29 cellular contexts compared by ENCODE assay signal in the genomic region with DNA sequence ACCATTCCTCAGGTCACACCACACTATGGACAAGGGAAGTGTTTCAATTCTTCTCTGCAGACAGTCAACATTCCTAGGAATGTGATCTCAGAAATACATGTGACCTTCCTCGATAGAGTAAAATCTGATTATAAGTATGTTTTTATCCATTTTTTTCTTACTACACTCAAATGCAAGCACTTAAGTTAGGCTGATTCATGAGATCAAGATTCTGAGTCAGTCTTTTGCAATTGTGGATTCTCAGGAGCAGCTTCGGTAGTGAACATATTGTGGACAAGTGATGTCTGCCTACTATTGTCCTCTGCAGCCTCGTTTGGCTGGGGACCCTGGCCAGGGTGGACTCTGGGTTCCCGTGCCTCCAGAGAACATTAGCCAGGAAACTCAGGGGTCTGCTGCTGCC. TPM values are rescaled to one million over a fixed set of nuclear protein-coding genes. Genes with fewer than 3 reads are reported as not detected.
A peak's percentile ranks its signal among the peaks of the same experiment; 100 is the strongest.
DNase-seq lines count a peak whose midpoint lies in the region; ATAC-seq, FAIRE-seq and TF ChIP-seq lines count a peak whose summit lies in the region.
"Had no signal": no experiment of that assay in that cellular context is flagged by ENCODE, and none has a peak within 500 bp of the region (broad histone marks: within the 10 kb centered on the region; RNA-seq: fewer than 3 reads in every experiment).

No MANE protein-coding gene starts in this region.

- H3K9ac ChIP-seq in H9 (ENCODE audit: extremely low read depth, insufficient read length, low read length): no peak overlapping the region

- FAIRE-seq in bronchial epithelial cell (lab: Jason Lieb, UNC): no peak
- FAIRE-seq: GM12891, H1, islet of Langerhans had no signal

- H4K20me1 ChIP-seq in H9 (ENCODE audit: control insufficient read depth, insufficient read depth, insufficient read length): no peaks in the 10 kb centered on the region

- H3K56ac ChIP-seq in H9 (ENCODE audit: insufficient read length, low read depth, low read length): no peak overlapping the region

- no peak overlapping the region for H3K23ac ChIP-seq in H9 (ENCODE audit: insufficient read length, low read depth, low read length)

- H3K9me3 Mint-ChIP-seq in H9: no peaks in the 10 kb centered on the region
- H3K9me3 Mint-ChIP-seq: activated CD8-positive, alpha-beta T cell treated with anti-CD3 and anti-CD28 coated beads for 36 hours; type B pancreatic cell had no signal

- ATAC-seq in foreskin keratinocyte: no peak
- ATAC-seq in HG02571 (IDR thresholded peaks at IDR 0.05; ENCODE audit: unreplicated experiment): no peak
- no peak for ATAC-seq in HG03469 (IDR thresholded peaks at IDR 0.05; ENCODE audit: unreplicated experiment)
- no peak for ATAC-seq in HG03196 (IDR thresholded peaks at IDR 0.05; ENCODE audit: unreplicated experiment)
- ATAC-seq: activated CD8-positive, alpha-beta T cell treated with anti-CD3 and anti-CD28 coated beads for 36 hours had no signal

- H3K27me3 Mint-ChIP-seq in H9 (ENCODE audit: low read depth): peaks cover 2% of the 10 kb centered on the region; the same call in 1 of the 2 replicates
- H3K27me3 Mint-ChIP-seq: activated CD8-positive, alpha-beta T cell treated with anti-CD3 and anti-CD28 coated beads for 36 hours; type B pancreatic cell had no signal

- H3K4me3 ChIP-seq in AG04449 (ENCODE audit: low read depth, low read length) (no peak overlapping the region), bronchial epithelial cell (ENCODE audit: low read depth, low read length) (no peak overlapping the region)
- H3K4me3 ChIP-seq: Peyer's patch, stomach had no signal

- no peaks in the 10 kb centered on the region for H3K4me1 ChIP-seq in foreskin keratinocyte
- no peaks in the 10 kb centered on the region for H3K4me1 ChIP-seq in H9 (ENCODE audit: insufficient read depth, low read length)
- H3K4me1 ChIP-seq: Peyer's patch, stomach had no signal

- H2BK15ac ChIP-seq in H9 (ENCODE audit: low read depth, low read length): no peak overlapping the region

- H4K8ac ChIP-seq in H9 (replicated peaks; ENCODE audit: insufficient read length, low read depth, low read length): no peak overlapping the region

- no peak overlapping the region for H3T11ph ChIP-seq in H9 (ENCODE audit: low read length)

- POLR2A ChIA-PET in AG04449 (lab: Yijun Ruan, JAX): interaction anchor here (0.9 kb wide), 1 partner anchor 11 kb away, joined by 3 read pairs; no protein-coding TSS in a partner anchor

- DNase-seq in AG04449 (ENCODE audit: low read depth, low spot score): peak; percentile 53
- DNase-seq in HCEC 1CT: peak; percentile 65
- DNase-seq in bronchial epithelial cell (ENCODE audit: low read depth): peak; percentile 47
- peak; percentile 7 to 41 for DNase-seq in foreskin keratinocyte
- DNase-seq in H9: no peak
- DNase-seq: 8988T; activated CD8-positive, alpha-beta T cell treated with anti-CD3 and anti-CD28 coated beads for 36 hours; activated T-cell treated with anti-CD3 and anti-CD28 coated beads, Interleukin-2, amount 50 U/mL, for 1 hour; amygdala; GDM1; hippocampal formation; Kasumi-1; NCI-H1105; NCI-H2081 treated with DMSO at 0.1 percent for 48 hours; NK-92 treated with Interleukin-12 subunit alpha and Interleukin-12 subunit beta, amount 100 ng/mL, for 24 hours; occipital lobe; Peyer's patch; stomach; T1000 had no signal

- no peak overlapping the region; a peak in 1 of 7 replicates for H3K27ac Mint-ChIP-seq in H9
- H3K27ac Mint-ChIP-seq: activated CD8-positive, alpha-beta T cell treated with anti-CD3 and anti-CD28 coated beads for 36 hours; type B pancreatic cell had no signal

- H3K36me3 ChIP-seq in bronchial epithelial cell (ENCODE audit: control insufficient read depth, insufficient read depth, low read length): no peaks in the 10 kb centered on the region
- H3K36me3 ChIP-seq: Peyer's patch, stomach had no signal

- H3K23me2 ChIP-seq in H9 (ENCODE audit: insufficient read length, low read depth, low read length, poor library complexity, severe bottlenecking): no peaks in the 10 kb centered on the region

- H3K18ac ChIP-seq in H9 (ENCODE audit: insufficient read length, low read depth, low read length): no peak overlapping the region

- WGBS in H9 (ENCODE audit: extremely low coverage, insufficient read length, low lambda C conversion rate): no CpG with 5 or more reads among the region's 4 CpGs

- H2BK20ac ChIP-seq in H9 (ENCODE audit: low read depth, low read length, poor library complexity, severe bottlenecking): no peak overlapping the region

- H2BK12ac ChIP-seq in H9 (ENCODE audit: insufficient read length, low read depth, low read length): no peak overlapping the region

- no peaks in the 10 kb centered on the region for H3K9me3 ChIP-seq in H9 (ENCODE audit: control insufficient read depth, low read depth, low read length)
- H3K9me3 ChIP-seq: Peyer's patch, stomach had no signal

- H3K79me2 ChIP-seq in H9 (ENCODE audit: insufficient read depth, low read length): no peaks in the 10 kb centered on the region

- no peak overlapping the region for H2BK5ac ChIP-seq in H9 (ENCODE audit: insufficient read length, low read length)

- H4K5ac ChIP-seq in H9 (ENCODE audit: insufficient read length, low read depth, low read length): no peak overlapping the region

- H2BK120ac ChIP-seq in H9 (ENCODE audit: low read depth, low read length, poor library complexity, severe bottlenecking): no peak overlapping the region

- H3K4ac ChIP-seq in H9 (ENCODE audit: low read depth, low read length): no peak overlapping the region

- H3K27ac ChIP-seq in foreskin keratinocyte: no peak overlapping the region
- no peak overlapping the region for H3K27ac ChIP-seq in H9 (ENCODE audit: insufficient read length, low read depth, low read length)
- H3K27ac ChIP-seq: C4-2B, Peyer's patch, stomach had no signal

- no peaks in the 10 kb centered on the region; a peak in 1 of 7 replicates for H3K36me3 Mint-ChIP-seq in H9 (ENCODE audit: insufficient read depth in 1 of 3, low read depth in 3 of 3)
- H3K36me3 Mint-ChIP-seq: type B pancreatic cell had no signal

- CTCF ChIA-PET in AG04449 (lab: Yijun Ruan, JAX): no interaction called here

- TF ChIP-seq CTCF in AG04449 (IDR thresholded peaks at IDR 0.05; ENCODE audit: insufficient read depth, low read length, missing control alignments): no peak
- no peak for TF ChIP-seq CTCF in bronchial epithelial cell (IDR thresholded peaks at IDR 0.05; ENCODE audit: insufficient read depth, low read length, severe bottlenecking)
- no peak for TF ChIP-seq CTCF in foreskin keratinocyte (conservative IDR thresholded peaks at IDR 0.05)
- TF ChIP-seq CTCF in H9 (conservative IDR thresholded peaks at IDR 0.05): no peak

- H3K79me1 ChIP-seq in H9 (ENCODE audit: insufficient read depth, low read depth, low read length, poor library complexity, severe bottlenecking): no peaks in the 10 kb centered on the region

- H2AK5ac ChIP-seq in H9 (ENCODE audit: insufficient read length, low read length): no peak overlapping the region

- H3K14ac ChIP-seq in H9 (ENCODE audit: insufficient read depth, low read length): no peak overlapping the region

- no peak overlapping the region for H2AFZ ChIP-seq in H9 (ENCODE audit: low read length)

- H3K27me3 ChIP-seq in bronchial epithelial cell (ENCODE audit: control insufficient read depth, insufficient read depth, low read length) (no peaks in the 10 kb centered on the region), foreskin keratinocyte (no peaks in the 10 kb centered on the region), H9 (ENCODE audit: insufficient read depth, low read length) (no peaks in the 10 kb centered on the region)
- H3K27me3 ChIP-seq: Peyer's patch, stomach had no signal

- no peak overlapping the region for H3K4me2 ChIP-seq in H9 (ENCODE audit: insufficient read depth, insufficient read length, low read length)

- no peak overlapping the region for H3K4me3 Mint-ChIP-seq in H9
- H3K4me3 Mint-ChIP-seq: activated CD8-positive, alpha-beta T cell treated with anti-CD3 and anti-CD28 coated beads for 36 hours; type B pancreatic cell had no signal

- H3K4me1 Mint-ChIP-seq in H9: peaks cover 31 to 36% of the 10 kb centered on the region in 2 experiments

- no peak overlapping the region for H4K91ac ChIP-seq in H9 (ENCODE audit: insufficient read length, low read depth, low read length)

RNA-seq across cellular contexts. Expression of gene SERPINE3, which starts 3.2 kb away (rescaled TPM):
- total RNA-seq in bronchial epithelial cell (not detected in 2 replicates), foreskin keratinocyte (not detected in 2 replicates), H9 (2021) (0.18 TPM in 1 of 2 replicates, not detected in the other)
- polyA plus RNA-seq in foreskin keratinocyte: not detected in 2 replicates
- total RNA-seq: activated CD8-positive, alpha-beta T cell treated with anti-CD3 and anti-CD28 coated beads for 36 hours; NCI-H460; Peyer's patch; renal cortical epithelial cell had no signal
- polyA plus RNA-seq: stomach had no signal
